1 cellular context compared by ENCODE assay signal in genomic region chr15:94666553-94666952, GRCh38.
TF ChIP-seq lines count a peak whose summit lies in the region.

No MANE protein-coding gene starts in this region.

TF ChIP-seq in SK-N-SH treated with all-trans-retinoic acid at 6 μM for 48 hours, 23 proteins besides CTCF, POLR2A, EP300 and RAD21 (continued from another document):
- TF ChIP-seq TSHZ2 (CRISPR knock-in tag; IDR thresholded peaks at IDR 0.05) (no peak), TCF4 (CRISPR knock-in tag; IDR thresholded peaks at IDR 0.05; ENCODE audit: borderline replicate concordance) (no peak), OSR1 (CRISPR knock-in tag; IDR thresholded peaks at IDR 0.05) (no peak), ZFP30 (CRISPR knock-in tag; IDR thresholded peaks at IDR 0.05) (no peak), PPARA (CRISPR knock-in tag; IDR thresholded peaks at IDR 0.05; ENCODE audit: borderline replicate concordance) (no peak), SNAI2 (CRISPR knock-in tag; IDR thresholded peaks at IDR 0.05) (no peak), POU6F1 (CRISPR knock-in tag; IDR thresholded peaks at IDR 0.05; ENCODE audit: borderline replicate concordance, low read depth) (no peak), ZNF8 (CRISPR knock-in tag; IDR thresholded peaks at IDR 0.05) (no peak)
- TF ChIP-seq, protein P1, sequence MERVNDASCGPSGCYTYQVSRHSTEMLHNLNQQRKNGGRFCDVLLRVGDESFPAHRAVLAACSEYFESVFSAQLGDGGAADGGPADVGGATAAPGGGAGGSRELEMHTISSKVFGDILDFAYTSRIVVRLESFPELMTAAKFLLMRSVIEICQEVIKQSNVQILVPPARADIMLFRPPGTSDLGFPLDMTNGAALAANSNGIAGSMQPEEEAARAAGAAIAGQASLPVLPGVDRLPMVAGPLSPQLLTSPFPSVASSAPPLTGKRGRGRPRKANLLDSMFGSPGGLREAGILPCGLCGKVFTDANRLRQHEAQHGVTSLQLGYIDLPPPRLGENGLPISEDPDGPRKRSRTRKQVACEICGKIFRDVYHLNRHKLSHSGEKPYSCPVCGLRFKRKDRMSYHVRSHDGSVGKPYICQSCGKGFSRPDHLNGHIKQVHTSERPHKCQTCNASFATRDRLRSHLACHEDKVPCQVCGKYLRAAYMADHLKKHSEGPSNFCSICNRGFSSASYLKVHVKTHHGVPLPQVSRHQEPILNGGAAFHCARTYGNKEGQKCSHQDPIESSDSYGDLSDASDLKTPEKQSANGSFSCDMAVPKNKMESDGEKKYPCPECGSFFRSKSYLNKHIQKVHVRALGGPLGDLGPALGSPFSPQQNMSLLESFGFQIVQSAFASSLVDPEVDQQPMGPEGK (CRISPR knock-in tag; IDR thresholded peaks at IDR 0.05; ENCODE audit: borderline replicate concordance): no peak
- TF ChIP-seq, protein P2, sequence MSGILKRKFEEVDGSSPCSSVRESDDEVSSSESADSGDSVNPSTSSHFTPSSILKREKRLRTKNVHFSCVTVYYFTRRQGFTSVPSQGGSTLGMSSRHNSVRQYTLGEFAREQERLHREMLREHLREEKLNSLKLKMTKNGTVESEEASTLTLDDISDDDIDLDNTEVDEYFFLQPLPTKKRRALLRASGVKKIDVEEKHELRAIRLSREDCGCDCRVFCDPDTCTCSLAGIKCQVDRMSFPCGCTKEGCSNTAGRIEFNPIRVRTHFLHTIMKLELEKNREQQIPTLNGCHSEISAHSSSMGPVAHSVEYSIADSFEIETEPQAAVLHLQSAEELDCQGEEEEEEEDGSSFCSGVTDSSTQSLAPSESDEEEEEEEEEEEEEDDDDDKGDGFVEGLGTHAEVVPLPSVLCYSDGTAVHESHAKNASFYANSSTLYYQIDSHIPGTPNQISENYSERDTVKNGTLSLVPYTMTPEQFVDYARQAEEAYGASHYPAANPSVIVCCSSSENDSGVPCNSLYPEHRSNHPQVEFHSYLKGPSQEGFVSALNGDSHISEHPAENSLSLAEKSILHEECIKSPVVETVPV (CRISPR knock-in tag; IDR thresholded peaks at IDR 0.05): no peak
